In the genomic region with DNA sequence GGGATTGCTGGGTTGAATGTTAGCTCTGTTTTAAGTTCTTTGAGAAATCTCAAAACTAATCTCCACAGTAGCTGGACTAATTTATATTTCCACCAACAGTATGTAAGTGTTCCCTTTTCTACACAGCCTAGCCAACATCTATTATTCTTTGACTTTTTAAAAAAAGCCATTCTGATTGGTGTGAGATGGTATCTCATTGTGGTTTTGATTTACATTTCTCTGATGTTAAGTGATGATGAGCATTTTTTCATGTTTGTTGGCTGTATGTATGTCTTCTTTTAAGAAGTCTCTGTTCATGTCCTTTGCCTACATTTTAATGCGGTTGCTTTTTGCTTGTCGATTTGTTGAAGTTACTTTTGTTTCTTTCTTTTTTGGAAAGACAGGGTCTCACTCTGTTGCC, we compare ENCODE assay signal across 28 cellular contexts.
"Had no signal": no experiment of that assay in that cellular context is flagged by ENCODE, and none has a peak within 500 bp of the region (broad histone marks: within the 10 kb centered on the region; RNA-seq: fewer than 3 reads in every experiment).

No MANE protein-coding gene starts in this region.

- H3K27me3 Mint-ChIP-seq: activated CD4-positive, alpha-beta T cell treated with anti-CD3 and anti-CD28 coated beads for 36 hours; activated CD8-positive, alpha-beta T cell treated with anti-CD3 and anti-CD28 coated beads for 36 hours had no signal

- H3K27ac ChIP-seq: coronary artery, esophagus squamous epithelium, gastrocnemius medialis, neutrophil, ovary, prostate gland, spleen, thyroid gland, upper lobe of right lung had no signal

- H3K4me1 ChIP-seq: esophagus squamous epithelium, gastrocnemius medialis, prostate gland, spleen, thyroid gland, upper lobe of right lung had no signal

- H3K9me3 Mint-ChIP-seq: activated B cell treated with CpG ODN at 0.5 μM for 24 hours; activated CD8-positive, alpha-beta T cell treated with anti-CD3 and anti-CD28 coated beads for 36 hours; endodermal cell; mesothelial cell of epicardium; nephron had no signal

- H3K4me3 ChIP-seq: coronary artery, esophagus squamous epithelium, gastrocnemius medialis, ovary, prostate gland, spleen, thyroid gland, upper lobe of right lung had no signal

- H3K9me3 ChIP-seq: esophagus squamous epithelium, gastrocnemius medialis, neutrophil, ovary, prostate gland, spleen, thyroid gland, upper lobe of right lung had no signal

- ATAC-seq: activated CD4-positive, alpha-beta T cell treated with anti-CD3 and anti-CD28 coated beads for 36 hours; activated CD8-positive, alpha-beta memory T cell treated with anti-CD3 and anti-CD28 coated beads, Interleukin-2, amount 10 ng/mL, durations not matched to agents 7 days and 5 days; activated CD8-positive, alpha-beta T cell treated with anti-CD3 and anti-CD28 coated beads for 36 hours; gastrocnemius medialis; left ventricle myocardium superior; upper lobe of right lung had no signal

- H3K36me3 ChIP-seq: esophagus squamous epithelium, gastrocnemius medialis, neutrophil, ovary, prostate gland, spleen, thyroid gland, upper lobe of right lung had no signal

- DNase-seq: activated B cell treated with CpG ODN at 0.5 μM for 24 hours; activated CD4-positive, alpha-beta T cell treated with anti-CD3 and anti-CD28 coated beads for 36 hours; activated CD8-positive, alpha-beta memory T cell treated with anti-CD3 and anti-CD28 coated beads, Interleukin-2, amount 10 ng/mL, durations not matched to agents 7 days and 5 days; activated CD8-positive, alpha-beta T cell treated with anti-CD3 and anti-CD28 coated beads for 36 hours; activated naive CD4-positive, alpha-beta T cell treated with anti-CD3 and anti-CD28 coated beads, Interleukin-2, amount 50 U/mL, for 16 hours; activated T-cell treated with anti-CD3 and anti-CD28 coated beads for 4 hours; cerebellar nuclear complex; endodermal cell; esophagus squamous epithelium; gastrocnemius medialis; head of caudate nucleus; hypothalamus; left ventricle myocardium superior; mammary epithelial cell; ovary; spleen; stimulated activated CD4-positive, alpha-beta T cell treated with anti-CD3 and anti-CD28 coated beads, Interleukin-4, amount 100 ng/mL, for 1 hour; stimulated activated naive CD4-positive, alpha-beta T cell treated with Interleukin-2 at 50 U/mL for 16 hours; T-helper 1 cell; T1000; thyroid gland; upper lobe of right lung had no signal

- H3K36me3 Mint-ChIP-seq: activated CD8-positive, alpha-beta memory T cell treated with anti-CD3 and anti-CD28 coated beads, Interleukin-2, amount 10 ng/mL, durations not matched to agents 7 days and 5 days; mesothelial cell of epicardium had no signal

- H3K27me3 ChIP-seq: esophagus squamous epithelium, gastrocnemius medialis, neutrophil, ovary, thyroid gland, upper lobe of right lung had no signal

- H3K27ac Mint-ChIP-seq: activated B cell treated with CpG ODN at 0.5 μM for 24 hours; activated CD8-positive, alpha-beta memory T cell treated with anti-CD3 and anti-CD28 coated beads, Interleukin-2, amount 10 ng/mL, durations not matched to agents 7 days and 5 days; endodermal cell; mesothelial cell of epicardium; nephron had no signal

- H3K4me3 Mint-ChIP-seq: activated B cell treated with CpG ODN at 0.5 μM for 24 hours; activated CD8-positive, alpha-beta memory T cell treated with anti-CD3 and anti-CD28 coated beads, Interleukin-2, amount 10 ng/mL, durations not matched to agents 7 days and 5 days; endodermal cell; mesothelial cell of epicardium; nephron had no signal

- H3K4me1 Mint-ChIP-seq: activated B cell treated with CpG ODN at 0.5 μM for 24 hours, endodermal cell, mesothelial cell of epicardium, nephron had no signal

- FAIRE-seq: astrocyte had no signal
